Comparison of ENCODE assay signal across 24 cellular contexts in genomic region chr6:157878039-157878438, GRCh38. TPM values are rescaled to one million over a fixed set of nuclear protein-coding genes. Genes with fewer than 3 reads are reported as not detected.
DNase-seq lines count a peak whose midpoint lies in the region; ATAC-seq and TF ChIP-seq lines count a peak whose summit lies in the region.
"Had no signal": no experiment of that assay in that cellular context is flagged by ENCODE, and none has a peak within 500 bp of the region (broad histone marks: within the 10 kb centered on the region; RNA-seq: fewer than 3 reads in every experiment).

No MANE protein-coding gene starts in this region.

- CTCF ChIA-PET in activated CD4-positive, alpha-beta memory T cell treated with anti-CD3 and anti-CD28 coated beads for 36 hours (lab: Charles Lee), result interaction anchor here (0.5 to 9.4 kb wide), 2 partner anchors 34 to 118 kb away, joined by 3 to 172 read pairs; no protein-coding TSS in a partner anchor
- CTCF ChIA-PET in activated CD4-positive, alpha-beta memory T cell treated with anti-CD3 and anti-CD28 coated beads, Interleukin-2, amount 10 ng/mL, durations not matched to agents 7 days and 5 days (lab: Charles Lee), result interaction anchor here (0.7 to 0.9 kb wide), 2 partner anchors 9 to 15 kb away, joined by 3 read pairs; no protein-coding TSS in a partner anchor
- CTCF ChIA-PET in CD4-positive, alpha-beta memory T cell (lab: Charles Lee; ENCODE audit: partially characterized antibody), result interaction anchor here (11.7 kb wide), 1 partner anchor 117 kb away, joined by 314 read pairs; no protein-coding TSS in a partner anchor
- CTCF ChIA-PET in naive thymus-derived CD4-positive, alpha-beta T cell (lab: Charles Lee), result interaction anchor here (1.1 to 1.9 kb wide), 2 partner anchors 15 to 121 kb away, joined by 7 to 12 read pairs; no protein-coding TSS in a partner anchor

- TF ChIP-seq CTCF in heart right ventricle (IDR thresholded peaks at IDR 0.05), result no peak

- no peak overlapping the region for H3K4me3 Mint-ChIP-seq in activated CD4-positive, alpha-beta memory T cell treated with anti-CD3 and anti-CD28 coated beads for 36 hours
- H3K4me3 Mint-ChIP-seq in activated CD4-positive, alpha-beta memory T cell treated with anti-CD3 and anti-CD28 coated beads, Interleukin-2, amount 10 ng/mL, durations not matched to agents 7 days and 5 days, result no peak overlapping the region
- peak overlapping the region in 2 of 8 donors; percentile 35 to 50 for H3K4me3 Mint-ChIP-seq in CD4-positive, alpha-beta memory T cell
- peak overlapping the region; percentile 19 for H3K4me3 Mint-ChIP-seq in activated naive CD8-positive, alpha-beta T cell treated with anti-CD3 and anti-CD28 coated beads for 36 hours
- peak overlapping the region in 9 of 10 donors; percentile 64 to 80 (median 68) for H3K4me3 Mint-ChIP-seq in naive thymus-derived CD4-positive, alpha-beta T cell
- H3K4me3 Mint-ChIP-seq: immature natural killer cell; T-helper 1 cell treated with Interleukin-12 subunit alpha and Interleukin-12 subunit beta and Interleukin-4 antibody, amounts not matched to agents 30 μg/mL and 1 μg/mL, for 36 hours had no signal

- H3K27me3 Mint-ChIP-seq in activated CD4-positive, alpha-beta memory T cell treated with anti-CD3 and anti-CD28 coated beads for 36 hours, result no peaks in the 10 kb centered on the region
- H3K27me3 Mint-ChIP-seq in activated CD4-positive, alpha-beta memory T cell treated with anti-CD3 and anti-CD28 coated beads, Interleukin-2, amount 10 ng/mL, durations not matched to agents 7 days and 5 days, result no peaks in the 10 kb centered on the region
- no peaks in the 10 kb centered on the region for H3K27me3 Mint-ChIP-seq in CD4-positive, alpha-beta memory T cell
- H3K27me3 Mint-ChIP-seq in activated naive CD8-positive, alpha-beta T cell treated with anti-CD3 and anti-CD28 coated beads for 36 hours, result no peaks in the 10 kb centered on the region
- no peaks in the 10 kb centered on the region for H3K27me3 Mint-ChIP-seq in naive thymus-derived CD4-positive, alpha-beta T cell
- H3K27me3 Mint-ChIP-seq: stimulated activated naive CD8-positive, alpha-beta T cell treated with anti-CD3 and anti-CD28 coated beads, Interleukin-15, Interleukin-2, amounts not matched to agents 100 ng/mL and 50 ng/mL, for 24 hours had no signal

- H3K9me3 Mint-ChIP-seq in activated CD4-positive, alpha-beta memory T cell treated with anti-CD3 and anti-CD28 coated beads for 36 hours, result no peaks in the 10 kb centered on the region
- H3K9me3 Mint-ChIP-seq in activated CD4-positive, alpha-beta memory T cell treated with anti-CD3 and anti-CD28 coated beads, Interleukin-2, amount 10 ng/mL, durations not matched to agents 7 days and 5 days, result no peaks in the 10 kb centered on the region
- H3K9me3 Mint-ChIP-seq in CD4-positive, alpha-beta memory T cell, result peaks cover 0 to 1% (median 0%) of the 10 kb centered on the region in 8 donors
- peaks cover 14% of the 10 kb centered on the region for H3K9me3 Mint-ChIP-seq in activated naive CD8-positive, alpha-beta T cell treated with anti-CD3 and anti-CD28 coated beads for 36 hours
- peaks cover 0 to 2% (median 0%) of the 10 kb centered on the region in 11 donors for H3K9me3 Mint-ChIP-seq in naive thymus-derived CD4-positive, alpha-beta T cell
- H3K9me3 Mint-ChIP-seq: immature natural killer cell; stimulated activated naive CD8-positive, alpha-beta T cell treated with anti-CD3 and anti-CD28 coated beads, Interleukin-15, Interleukin-2, amounts not matched to agents 100 ng/mL and 50 ng/mL, for 24 hours; T-helper 1 cell treated with Interleukin-12 subunit alpha and Interleukin-12 subunit beta and Interleukin-4 antibody, amounts not matched to agents 30 μg/mL and 1 μg/mL, for 36 hours had no signal

- H3K9me3 ChIP-seq in CD4-positive, alpha-beta memory T cell (ENCODE audit: control insufficient read depth in 1 of 2, low read length in 2 of 2), result no peaks in the 10 kb centered on the region
- no peaks in the 10 kb centered on the region for H3K9me3 ChIP-seq in naive thymus-derived CD4-positive, alpha-beta T cell (ENCODE audit: control insufficient read depth in 2 of 3, low read length in 3 of 3)
- no peaks in the 10 kb centered on the region for H3K9me3 ChIP-seq in heart right ventricle
- H3K9me3 ChIP-seq: esophagus squamous epithelium, transverse colon had no signal

- no peaks in the 10 kb centered on the region for H3K27me3 ChIP-seq in CD4-positive, alpha-beta memory T cell (ENCODE audit: insufficient read depth, low read length)
- no peaks in the 10 kb centered on the region for H3K27me3 ChIP-seq in naive thymus-derived CD4-positive, alpha-beta T cell (ENCODE audit: control insufficient read depth in 2 of 2, insufficient read depth in 2 of 2, low read length in 2 of 2)
- no peaks in the 10 kb centered on the region for H3K27me3 ChIP-seq in heart right ventricle
- H3K27me3 ChIP-seq: esophagus squamous epithelium, transverse colon had no signal

- WGBS in heart right ventricle, 2 donors, result 84 to 85% methylated on average over 2 of the region's 2 CpGs

- no peak for DNase-seq in activated CD4-positive, alpha-beta memory T cell treated with anti-CD3 and anti-CD28 coated beads for 36 hours
- DNase-seq in activated CD4-positive, alpha-beta memory T cell treated with anti-CD3 and anti-CD28 coated beads, Interleukin-2, amount 10 ng/mL, durations not matched to agents 7 days and 5 days, result no peak
- no peak for DNase-seq in CD4-positive, alpha-beta memory T cell
- DNase-seq in activated naive CD8-positive, alpha-beta T cell treated with anti-CD3 and anti-CD28 coated beads for 36 hours, result no peak
- no peak for DNase-seq in naive thymus-derived CD4-positive, alpha-beta T cell
- DNase-seq in heart right ventricle (no peak), ecto neural progenitor cell (ENCODE audit: low spot score) (no peak), NCI-H526 treated with DMSO at 0.1 percent for 48 hours (lab: John Stamatoyannopoulos, UW) (no peak)
- DNase-seq: activated effector memory CD4-positive, alpha-beta T cell treated with Interleukin-2 at 50 U/mL for 16 hours; DMS153; esophagus squamous epithelium; hypothalamus; immature natural killer cell; Kasumi-1; mesendoderm; NCI-H1436; NCI-H2107; NCI-H446 treated with DMSO at 0.1 percent for 48 hours; nucleus accumbens; transverse colon had no signal

- ATAC-seq in naive thymus-derived CD4-positive, alpha-beta T cell, result no peak
- ATAC-seq in heart right ventricle, result no peak

- H3K4me3 ChIP-seq in CD4-positive, alpha-beta memory T cell (ENCODE audit: low read length in 2 of 2), result no peak overlapping the region
- H3K4me3 ChIP-seq in naive thymus-derived CD4-positive, alpha-beta T cell (ENCODE audit: low read length), result no peak overlapping the region
- H3K4me3 ChIP-seq in heart right ventricle, result no peak overlapping the region
- H3K4me3 ChIP-seq: coronary artery, esophagus squamous epithelium, transverse colon had no signal

- peaks cover 60% of the 10 kb centered on the region for H3K4me1 Mint-ChIP-seq in activated CD4-positive, alpha-beta memory T cell treated with anti-CD3 and anti-CD28 coated beads for 36 hours (ENCODE audit: low read depth)
- peaks cover 51% of the 10 kb centered on the region for H3K4me1 Mint-ChIP-seq in activated CD4-positive, alpha-beta memory T cell treated with anti-CD3 and anti-CD28 coated beads, Interleukin-2, amount 10 ng/mL, durations not matched to agents 7 days and 5 days
- peaks cover 17 to 59% (median 34%) of the 10 kb centered on the region in 4 donors for H3K4me1 Mint-ChIP-seq in CD4-positive, alpha-beta memory T cell
- H3K4me1 Mint-ChIP-seq in activated naive CD8-positive, alpha-beta T cell treated with anti-CD3 and anti-CD28 coated beads for 36 hours, result peaks cover 70% of the 10 kb centered on the region
- peaks cover 13 to 82% (median 78%) of the 10 kb centered on the region in 7 donors for H3K4me1 Mint-ChIP-seq in naive thymus-derived CD4-positive, alpha-beta T cell
- H3K4me1 Mint-ChIP-seq: immature natural killer cell had no signal

- peak overlapping the region; percentile 69 for H3K27ac Mint-ChIP-seq in activated CD4-positive, alpha-beta memory T cell treated with anti-CD3 and anti-CD28 coated beads for 36 hours
- no peak overlapping the region for H3K27ac Mint-ChIP-seq in activated CD4-positive, alpha-beta memory T cell treated with anti-CD3 and anti-CD28 coated beads, Interleukin-2, amount 10 ng/mL, durations not matched to agents 7 days and 5 days
- H3K27ac Mint-ChIP-seq in CD4-positive, alpha-beta memory T cell, result peak overlapping the region in 5 of 7 donors; percentile 44 to 86 (median 77)
- peak overlapping the region; percentile 83 for H3K27ac Mint-ChIP-seq in activated naive CD8-positive, alpha-beta T cell treated with anti-CD3 and anti-CD28 coated beads for 36 hours
- peak overlapping the region in 8 of 9 donors; percentile 83 to 99 (median 92) for H3K27ac Mint-ChIP-seq in naive thymus-derived CD4-positive, alpha-beta T cell
- H3K27ac Mint-ChIP-seq: immature natural killer cell had no signal

- H3K27ac ChIP-seq in CD4-positive, alpha-beta memory T cell (ENCODE audit: low read depth, low read length), result no peak overlapping the region
- peak overlapping the region; percentile 48 for H3K27ac ChIP-seq in naive thymus-derived CD4-positive, alpha-beta T cell (ENCODE audit: low read depth, low read length)
- H3K27ac ChIP-seq in heart right ventricle, result no peak overlapping the region
- H3K27ac ChIP-seq: coronary artery, esophagus squamous epithelium, RWPE1, transverse colon had no signal

- peaks cover 14% of the 10 kb centered on the region for H3K4me1 ChIP-seq in CD4-positive, alpha-beta memory T cell (ENCODE audit: insufficient read depth, low read length)
- peaks cover 0 to 28% of the 10 kb centered on the region in 2 donors for H3K4me1 ChIP-seq in naive thymus-derived CD4-positive, alpha-beta T cell (ENCODE audit: control insufficient read depth in 2 of 2, insufficient read depth in 2 of 2, low read length in 2 of 2)
- H3K4me1 ChIP-seq in heart right ventricle, result peaks cover 0 to 8% (median 0%) of the 10 kb centered on the region in 9 donors
- H3K4me1 ChIP-seq: transverse colon had no signal

- peaks cover 20% of the 10 kb centered on the region for H3K36me3 ChIP-seq in CD4-positive, alpha-beta memory T cell (ENCODE audit: insufficient read depth, low read length)
- H3K36me3 ChIP-seq in naive thymus-derived CD4-positive, alpha-beta T cell (ENCODE audit: control insufficient read depth in 2 of 3, insufficient read depth in 3 of 3, low read length in 3 of 3), result peaks cover 0 to 17% (median 0%) of the 10 kb centered on the region in 3 experiments
- H3K36me3 ChIP-seq in heart right ventricle, result peaks cover 0 to 93% (median 18%) of the 10 kb centered on the region in 9 donors

- intact Hi-C loops in activated CD4-positive, alpha-beta memory T cell treated with anti-CD3 and anti-CD28 coated beads for 36 hours (cut with micrococcal nuclease), result no loop called here
- intact Hi-C loops in CD4-positive, alpha-beta memory T cell (cut with micrococcal nuclease), result no loop called here
- intact Hi-C loops in naive thymus-derived CD4-positive, alpha-beta T cell (cut with micrococcal nuclease), result loop anchor here in 1 of 2 donors (2.0 kb wide), 1 partner anchor 17 kb away; no protein-coding TSS in a partner anchor
- intact Hi-C loops in heart right ventricle (cut with DNase I), result loop anchor here in 5 of 10 donors (5.0 to 10.0 kb wide), 4 partner anchors 121 to 213 kb away; no protein-coding TSS in a partner anchor

- H3K36me3 Mint-ChIP-seq in activated CD4-positive, alpha-beta memory T cell treated with anti-CD3 and anti-CD28 coated beads for 36 hours, result peaks cover 75% of the 10 kb centered on the region
- peaks cover 82% of the 10 kb centered on the region for H3K36me3 Mint-ChIP-seq in activated CD4-positive, alpha-beta memory T cell treated with anti-CD3 and anti-CD28 coated beads, Interleukin-2, amount 10 ng/mL, durations not matched to agents 7 days and 5 days (ENCODE audit: low read depth)
- peaks cover 61 to 74% of the 10 kb centered on the region in 2 donors for H3K36me3 Mint-ChIP-seq in CD4-positive, alpha-beta memory T cell
- H3K36me3 Mint-ChIP-seq in activated naive CD8-positive, alpha-beta T cell treated with anti-CD3 and anti-CD28 coated beads for 36 hours, result peaks cover 86% of the 10 kb centered on the region
- H3K36me3 Mint-ChIP-seq in naive thymus-derived CD4-positive, alpha-beta T cell, result peaks cover 6 to 56% (median 48%) of the 10 kb centered on the region in 5 donors

- POLR2A ChIA-PET in activated CD4-positive, alpha-beta memory T cell treated with anti-CD3 and anti-CD28 coated beads for 36 hours (lab: Charles Lee), result interaction anchor here (0.6 to 0.7 kb wide), 2 partner anchors 106 to 405 kb away, joined by 3 to 4 read pairs; no protein-coding TSS in a partner anchor
- POLR2A ChIA-PET in activated CD4-positive, alpha-beta memory T cell treated with anti-CD3 and anti-CD28 coated beads, Interleukin-2, amount 10 ng/mL, durations not matched to agents 7 days and 5 days (lab: Charles Lee), result interaction anchor here (0.6 to 1.4 kb wide), 2 partner anchors 117 to 578 kb away, joined by 3 to 4 read pairs; no protein-coding TSS in a partner anchor
- POLR2A ChIA-PET in CD4-positive, alpha-beta memory T cell (lab: Charles Lee; ENCODE audit: partially characterized antibody), result interaction anchor here (0.8 to 1.0 kb wide), 2 partner anchors 8 to 10 kb away, joined by 3 to 5 read pairs; no protein-coding TSS in a partner anchor
- POLR2A ChIA-PET in naive thymus-derived CD4-positive, alpha-beta T cell (lab: Charles Lee), result interaction anchor here (0.6 to 1.3 kb wide), 3 partner anchors 13 to 114 kb away, joined by 3 to 9 read pairs (median 4); no protein-coding TSS in a partner anchor

RNA-seq across cellular contexts. Expression of gene SNX9, which starts 55.0 kb away (rescaled TPM):
- total RNA-seq in activated CD4-positive, alpha-beta memory T cell treated with anti-CD3 and anti-CD28 coated beads for 36 hours, result 10 to 100 TPM; 59.3 to 59.7 TPM
- 10 to 100 TPM; 39.8 to 40.1 TPM for total RNA-seq in activated CD4-positive, alpha-beta memory T cell treated with anti-CD3 and anti-CD28 coated beads, Interleukin-2, amount 10 ng/mL, durations not matched to agents 7 days and 5 days
- total RNA-seq in CD4-positive, alpha-beta memory T cell, result 10 to 100 TPM; 21.5 to 21.9 TPM
- polyA plus RNA-seq in CD4-positive, alpha-beta memory T cell, result 10 to 100 TPM; 12.9 to 19.4 TPM
- 10 to 100 TPM; 63.4 to 64.4 TPM for total RNA-seq in activated naive CD8-positive, alpha-beta T cell treated with anti-CD3 and anti-CD28 coated beads for 36 hours
- total RNA-seq in naive thymus-derived CD4-positive, alpha-beta T cell, result 10 to 100 TPM; 13.4 to 39.2 (median 36.4) TPM
- 10 to 100 TPM; 23.8 to 51.5 TPM for polyA plus RNA-seq in naive thymus-derived CD4-positive, alpha-beta T cell
- total RNA-seq in heart right ventricle, result 10 to 100 TPM; 27.9 to 39.7 (median 31.6) TPM
- polyA plus RNA-seq in heart right ventricle, result 10 to 100 TPM; 18.8 to 20.9 TPM

Comparison
In these comparisons a context has a peak if more than half of its experiments do, and no peak if none do; other contexts are left out.
1. H3K4me3 Mint-ChIP-seq: peak in activated naive CD8-positive, alpha-beta T cell treated with anti-CD3 and anti-CD28 coated beads for 36 hours (single experiment) and naive thymus-derived CD4-positive, alpha-beta T cell (9 of 10); none in activated CD4-positive, alpha-beta memory T cell treated with anti-CD3 and anti-CD28 coated beads for 36 hours (single experiment) and activated CD4-positive, alpha-beta memory T cell treated with anti-CD3 and anti-CD28 coated beads, Interleukin-2, amount 10 ng/mL, durations not matched to agents 7 days and 5 days (single experiment).